8 cellular contexts compared by ENCODE assay signal in the genomic region with DNA sequence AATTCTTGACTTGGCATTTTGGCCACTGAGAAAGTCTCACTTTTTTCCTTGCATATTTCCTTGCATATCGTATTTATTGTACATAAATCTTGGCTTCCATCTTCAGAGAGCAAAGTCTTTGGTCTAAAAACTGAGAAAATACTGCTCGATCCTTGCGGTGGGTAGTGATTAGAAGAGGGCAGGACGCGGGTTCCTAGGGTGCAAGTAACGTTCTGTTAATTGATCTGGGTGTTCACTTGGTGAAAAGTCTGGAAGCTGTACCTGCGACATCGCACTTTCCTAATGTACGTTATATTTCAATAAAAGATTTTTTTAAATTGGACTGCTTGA. TPM values are rescaled to one million over a fixed set of nuclear protein-coding genes. Genes with fewer than 3 reads are reported as not detected.
DNase-seq lines count a peak whose midpoint lies in the region; ATAC-seq and TF ChIP-seq lines count a peak whose summit lies in the region.

No MANE protein-coding gene starts in this region.

- H2AFZ ChIP-seq in neuron (ENCODE audit: low read depth, low read length), result no peak overlapping the region

- no peak for TF ChIP-seq CTCF in Calu3 (IDR thresholded peaks at IDR 0.05; ENCODE audit: unreplicated experiment)
- no peak for TF ChIP-seq CTCF in breast epithelium (IDR thresholded peaks at IDR 0.05)

- no peaks in the 10 kb centered on the region for H3K27me3 Mint-ChIP-seq in Calu3 (ENCODE audit: unreplicated experiment)

- no peak for TF ChIP-seq POLR2A in breast epithelium (IDR thresholded peaks at IDR 0.05)

- H3K36me3 Mint-ChIP-seq in Calu3 (ENCODE audit: insufficient read depth, unreplicated experiment), result peaks cover 71% of the 10 kb centered on the region

- H3K9me3 ChIP-seq in breast epithelium, result no peaks in the 10 kb centered on the region
- H3K9me3 ChIP-seq in neuron (ENCODE audit: low read length), result no peaks in the 10 kb centered on the region

- intact Hi-C loops in Calu3 (cut with micrococcal nuclease; ENCODE audit: unreplicated experiment) (no loop called here), breast epithelium (cut with DNase I; ENCODE audit: low total_unique reads) (no loop called here)

- peak overlapping the region; percentile 93 for H3K27ac Mint-ChIP-seq in Calu3 (ENCODE audit: unreplicated experiment)

- H3K27ac ChIP-seq in breast epithelium, result peak overlapping the region; percentile 85 to 97

- H3K9me3 Mint-ChIP-seq in Calu3 (ENCODE audit: low read depth, unreplicated experiment), result no peaks in the 10 kb centered on the region

- H3K4me1 Mint-ChIP-seq in Calu3 (ENCODE audit: low read depth, unreplicated experiment), result peaks cover 55% of the 10 kb centered on the region

- H3K27me3 ChIP-seq in breast epithelium (no peaks in the 10 kb centered on the region), neuron (ENCODE audit: insufficient read depth, low read length) (no peaks in the 10 kb centered on the region)

- CTCF ChIA-PET in Calu3 (lab: Charles Lee), result interaction anchor here (0.6 to 1.8 kb wide), 5 partner anchors 15 to 417 kb away, joined by 3 to 11 read pairs (median 3); no protein-coding TSS in a partner anchor

- H3K4me1 ChIP-seq in breast epithelium, result peaks cover 24 to 29% of the 10 kb centered on the region in 2 donors
- peaks cover 30% of the 10 kb centered on the region for H3K4me1 ChIP-seq in neuron (ENCODE audit: insufficient read depth, low read length)

- H3K36me3 ChIP-seq in breast epithelium (no peaks in the 10 kb centered on the region), neuron (ENCODE audit: insufficient read depth, low read length) (peaks cover 14% of the 10 kb centered on the region)

- H3K4me3 Mint-ChIP-seq in Calu3 (ENCODE audit: low read depth, unreplicated experiment), result peak overlapping the region; percentile 90

- peak overlapping the region in 2 of 3 donors; percentile 20 to 95 for H3K4me3 ChIP-seq in breast epithelium
- peak overlapping the region; percentile 20 for H3K4me3 ChIP-seq in neuron (ENCODE audit: low read length)

- DNase-seq in Calu3 (no peak), breast epithelium (ENCODE audit: low spot score in 2 of 2) (no peak), occipital lobe (lab: John Stamatoyannopoulos, UW) (no peak), putamen (ENCODE audit: low spot score) (no peak)

- peak; percentile 1 for ATAC-seq in HG03439 (IDR thresholded peaks at IDR 0.05; ENCODE audit: unreplicated experiment)
- ATAC-seq in HG03139 (IDR thresholded peaks at IDR 0.05; ENCODE audit: unreplicated experiment), result no peak
- no peak for ATAC-seq in GM19328 (IDR thresholded peaks at IDR 0.05; ENCODE audit: unreplicated experiment)

- TSS peak; percentile 48 for BruUV-seq in Calu3 (replicated peaks; lab: Mats Ljungman, UMichigan)

RNA-seq across cellular contexts. Expression of a gene that starts 0.8 kb away (rescaled TPM):
- total RNA-seq in Calu3 (2022) (74.3 and 87.9 TPM in 2 replicates), breast epithelium (10 to 100 TPM; 11.1 to 15.1 (median 13.0) TPM), occipital lobe (2.8 TPM)

RNA-seq across cellular contexts. Expression of a gene that starts 24.1 kb away (rescaled TPM):
- total RNA-seq in Calu3 (2022) (15.3 and 17.6 TPM in 2 replicates), breast epithelium (1 to 10 TPM; 3.1 to 7.8 (median 4.3) TPM), occipital lobe (17.5 TPM)

RNA-seq across cellular contexts. Expression of a gene that starts 43.7 kb away (rescaled TPM):
- total RNA-seq in Calu3 (2022) (3.0 and 3.9 TPM in 2 replicates), breast epithelium (1 to 10 TPM; 3.0 to 4.3 (median 3.8) TPM), occipital lobe (6.1 TPM)
